ENCODE assay signal across 21 cellular contexts in genomic region chr9:132482196-132482813, GRCh38.
"Had no signal": no experiment of that assay in that cellular context is flagged by ENCODE, and none has a peak within 500 bp of the region (broad histone marks: within the 10 kb centered on the region; RNA-seq: fewer than 3 reads in every experiment).

No MANE protein-coding gene starts in this region.

- H3K4me1 ChIP-seq: pancreas, prostate gland, right atrium auricular region, sigmoid colon, thyroid gland, vagina had no signal

- H3K4me3 Mint-ChIP-seq: effector memory CD8-positive, alpha-beta T cell; immature natural killer cell; memory B cell; naive B cell; natural killer cell treated with Interleukin-12 subunit alpha and Interleukin-12 subunit beta and Interleukin-15 and Interleukin-18, amount 100 ng/mL, for 72 hours; stimulated activated effector memory CD8-positive, alpha-beta T cell treated with anti-CD3 and anti-CD28 coated beads, Interleukin-12 subunit alpha, Interleukin-12 subunit beta, amount 100 ng/mL, for 72 hours had no signal

- H3K4me3 ChIP-seq: lung, pancreas, prostate gland, right atrium auricular region, sigmoid colon, stomach, thyroid gland, vagina had no signal

- H3K9me3 Mint-ChIP-seq: effector memory CD8-positive, alpha-beta T cell; immature natural killer cell; memory B cell; natural killer cell treated with Interleukin-12 subunit alpha and Interleukin-12 subunit beta and Interleukin-15 and Interleukin-18, amount 100 ng/mL, for 72 hours; stimulated activated effector memory CD8-positive, alpha-beta T cell treated with anti-CD3 and anti-CD28 coated beads, Interleukin-12 subunit alpha, Interleukin-12 subunit beta, amount 100 ng/mL, for 72 hours had no signal

- H3K36me3 ChIP-seq: pancreas, prostate gland, right atrium auricular region, sigmoid colon, stomach, thyroid gland, vagina had no signal

- ATAC-seq: effector memory CD8-positive, alpha-beta T cell; natural killer cell treated with Interleukin-12 subunit alpha and Interleukin-12 subunit beta and Interleukin-15 and Interleukin-18, amount 100 ng/mL, for 72 hours; pancreas; stimulated activated effector memory CD8-positive, alpha-beta T cell treated with anti-CD3 and anti-CD28 coated beads, Interleukin-12 subunit alpha, Interleukin-12 subunit beta, amount 100 ng/mL, for 72 hours had no signal

- DNase-seq: cortex of kidney; effector memory CD8-positive, alpha-beta T cell; hypothalamus; immature natural killer cell; naive B cell; occipital lobe; pancreas; sigmoid colon; stimulated activated CD4-positive, alpha-beta T cell treated with anti-CD3 and anti-CD28 coated beads, Interleukin-2, amount 100 ng/mL, for 24 hours; stimulated activated CD4-positive, alpha-beta T cell treated with anti-CD3 and anti-CD28 coated beads, Interleukin-4, amount 100 ng/mL, for 24 hours; stimulated activated naive CD4-positive, alpha-beta T cell treated with Interleukin-2 at 50 U/mL for 16 hours; stomach; thyroid gland; trophoblast cell had no signal

- H3K36me3 Mint-ChIP-seq: immature natural killer cell; memory B cell; naive B cell; natural killer cell treated with Interleukin-12 subunit alpha and Interleukin-12 subunit beta and Interleukin-15 and Interleukin-18, amount 100 ng/mL, for 72 hours had no signal

- H3K27me3 ChIP-seq: right atrium auricular region, vagina had no signal

- H3K27ac Mint-ChIP-seq: effector memory CD8-positive, alpha-beta T cell; immature natural killer cell; memory B cell; naive B cell; natural killer cell treated with Interleukin-12 subunit alpha and Interleukin-12 subunit beta and Interleukin-15 and Interleukin-18, amount 100 ng/mL, for 72 hours; stimulated activated effector memory CD8-positive, alpha-beta T cell treated with anti-CD3 and anti-CD28 coated beads, Interleukin-12 subunit alpha, Interleukin-12 subunit beta, amount 100 ng/mL, for 72 hours had no signal

- H3K9me3 ChIP-seq: pancreas, prostate gland, right atrium auricular region, sigmoid colon, stomach, thyroid gland, vagina had no signal
